Comparison of ENCODE assay signal across 11 cellular contexts in the genomic region with DNA sequence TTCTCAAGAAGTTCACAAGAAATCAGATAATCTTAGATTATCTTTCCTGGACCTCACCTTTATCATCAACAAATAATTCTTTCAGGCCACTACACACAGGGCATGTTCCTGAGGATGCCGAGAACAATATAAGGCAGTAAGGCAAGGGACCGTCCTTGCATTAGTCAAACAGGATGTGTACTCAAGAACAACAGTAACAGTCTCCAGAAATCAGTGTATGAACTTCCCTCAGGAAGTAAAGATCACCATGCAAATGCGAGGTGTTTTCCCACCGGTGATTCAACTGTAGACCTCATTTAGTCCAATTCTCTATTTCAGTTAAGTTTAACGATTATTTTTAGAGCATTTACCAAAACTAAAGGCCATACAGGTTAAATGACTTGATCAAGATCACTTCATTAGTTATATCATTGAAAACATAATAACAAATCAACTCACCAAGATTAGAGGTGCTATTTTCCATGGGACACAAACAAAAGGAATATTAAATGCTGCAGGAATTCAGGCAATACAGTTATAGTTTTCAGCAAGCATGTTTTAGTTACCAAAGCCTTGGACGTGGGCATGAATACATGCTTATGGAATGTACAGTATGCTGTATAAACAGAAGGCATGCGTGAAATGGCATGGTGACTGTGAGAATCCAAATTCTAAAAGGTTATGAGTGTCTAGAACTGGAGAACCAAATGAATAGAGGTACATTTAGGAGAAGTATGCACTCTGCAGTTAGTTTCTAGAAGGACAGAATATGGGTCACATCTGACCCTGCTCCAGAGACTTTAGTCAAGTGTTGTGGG.
A peak's percentile ranks its signal among the peaks of the same experiment; 100 is the strongest.
DNase-seq lines count a peak whose midpoint lies in the region; ATAC-seq and TF ChIP-seq lines count a peak whose summit lies in the region.
"Had no signal": no experiment of that assay in that cellular context is flagged by ENCODE, and none has a peak within 500 bp of the region (broad histone marks: within the 10 kb centered on the region; RNA-seq: fewer than 3 reads in every experiment).

No MANE protein-coding gene starts in this region.

- peaks cover 29 to 45% of the 10 kb centered on the region in 2 donors for H3K27me3 Mint-ChIP-seq in T-cell

- H3K4me3 ChIP-seq in GM12865 (ENCODE audit: low read depth, low read length) = no peak overlapping the region

- H3K36me3 Mint-ChIP-seq in T-cell = no peaks in the 10 kb centered on the region

- CTCF ChIA-PET in T-cell (lab: Charles Lee) = no interaction called here

- no peak overlapping the region for H3K4me3 Mint-ChIP-seq in T-cell

- POLR2A ChIA-PET in T-cell (lab: Charles Lee) = no interaction called here

- DNase-seq in GM12865 (ENCODE audit: low read depth) = peak; percentile 79
- peak; percentile 43 for DNase-seq in iris pigment epithelial cell (ENCODE audit: low read depth)
- DNase-seq in T-cell = no peak
- no peak for DNase-seq in hepatic stellate cell (ENCODE audit: low spot score)
- DNase-seq in iPS-NIHi7 (ENCODE audit: extremely low spot score) = no peak
- no peak for DNase-seq in cerebellar nuclear complex (lab: John Stamatoyannopoulos, UW)
- DNase-seq: activated effector memory CD4-positive, alpha-beta T cell treated with anti-CD3 and anti-CD28 coated beads, Interleukin-2, amount 50 U/mL, for 16 hours; NCI-H1417 treated with DMSO at 0.1 percent for 48 hours had no signal

- no peak for TF ChIP-seq CTCF in GM12865 (IDR thresholded peaks at IDR 0.05; ENCODE audit: insufficient read depth, low read depth, low read length, missing control alignments)

- H3K9me3 Mint-ChIP-seq in T-cell = no peaks in the 10 kb centered on the region
- H3K9me3 Mint-ChIP-seq: T-helper 1 cell treated with Interleukin-12 subunit alpha and Interleukin-12 subunit beta and Interleukin-4 antibody, amounts not matched to agents 30 μg/mL and 1 μg/mL, for 36 hours had no signal

- peak; percentile 54 for ATAC-seq in GM21723 (IDR thresholded peaks at IDR 0.05; ENCODE audit: unreplicated experiment)
- ATAC-seq in HG03571 (IDR thresholded peaks at IDR 0.05; ENCODE audit: unreplicated experiment) = peak; percentile 42
- ATAC-seq in T-cell (replicated peaks in 1 of 4) = no peak

- H3K27ac Mint-ChIP-seq in T-cell = no peak overlapping the region

- peaks cover 0 to 5% (median 4%) of the 10 kb centered on the region in 3 donors for H3K4me1 Mint-ChIP-seq in T-cell

Comparison
In these comparisons a context has a peak if more than half of its experiments do, and no peak if none do; other contexts are left out.
1. DNase-seq: peak in GM12865 (single experiment) and iris pigment epithelial cell (single experiment); none in T-cell (0 of 34), hepatic stellate cell (single experiment), iPS-NIHi7 (single experiment) and cerebellar nuclear complex (0 of 2).
2. ATAC-seq: peak in GM21723 (single experiment) and HG03571 (single experiment); none in T-cell (0 of 4).